ENCODE assay signal across 15 cellular contexts in the genomic region with DNA sequence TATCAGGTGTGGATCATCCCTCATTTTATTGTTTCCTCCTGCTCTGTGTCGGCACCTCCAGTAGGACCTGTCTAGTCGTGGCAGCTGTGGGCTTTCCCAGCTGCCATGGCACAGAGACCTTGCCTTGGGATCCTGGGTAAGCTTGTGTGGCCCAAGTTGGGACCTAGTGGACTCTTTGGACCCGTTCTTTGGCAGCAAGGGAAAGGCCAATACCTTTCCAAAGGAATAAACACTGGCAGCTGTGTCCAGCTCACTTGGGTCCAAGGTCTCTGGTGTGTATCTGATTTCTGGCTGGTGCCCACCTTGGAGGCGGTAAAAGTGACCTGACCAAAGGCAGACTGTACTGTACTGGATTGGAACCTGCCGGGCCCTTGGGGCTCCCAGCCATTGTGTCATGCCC. TPM values are rescaled to one million over a fixed set of nuclear protein-coding genes. Genes with fewer than 3 reads are reported as not detected.
DNase-seq lines count a peak whose midpoint lies in the region; ATAC-seq, FAIRE-seq and TF ChIP-seq lines count a peak whose summit lies in the region.
"Had no signal": no experiment of that assay in that cellular context is flagged by ENCODE, and none has a peak within 500 bp of the region (broad histone marks: within the 10 kb centered on the region; RNA-seq: fewer than 3 reads in every experiment).

No MANE protein-coding gene starts in this region.

- H2BK12ac ChIP-seq in neuronal stem cell (ENCODE audit: low read length) = no peak overlapping the region

- CTCF ChIA-PET in HepG2 (lab: Yijun Ruan, JAX; ENCODE audit: low intra/inter-chr PET ratio, low total read pairs) (no interaction called here), OCI-LY7 (lab: Charles Lee; ENCODE audit: unreplicated experiment) (no interaction called here)

- DNase-seq in body of pancreas (peak; percentile 57 to 84 (median 80)), HepG2 (ENCODE audit: low spot score) (no peak), neuronal stem cell (ENCODE audit: low spot score) (no peak), lower leg skin (ENCODE audit: low spot score in 2 of 2) (no peak), spleen (no peak), OCI-LY7 (ENCODE audit: low spot score) (no peak)
- DNase-seq in stimulated activated effector memory CD8-positive, alpha-beta T cell treated with anti-CD3 and anti-CD28 coated beads, Interleukin-12 subunit alpha, Interleukin-12 subunit beta, amount 100 ng/mL, for 72 hours (ENCODE audit: low spot score in 2 of 2) = no peak
- DNase-seq: Calu3; CD8-positive, alpha-beta T cell; DMS79 treated with DMSO at 0.1 percent for 48 hours; GF-D8; H9 had no signal

- no peak overlapping the region for H2BK120ac ChIP-seq in neuronal stem cell (ENCODE audit: low read depth, low read length)

- H4K20me1 ChIP-seq in HepG2 (ENCODE audit: insufficient read depth, low read length) (0 out of 2 replicates have a peak, but pooled peaks cover 4% of the 10 kb centered on the region), OCI-LY7 (ENCODE audit: insufficient read depth, low read length) (no peaks in the 10 kb centered on the region)

- in situ Hi-C loops in HepG2 (cut with HindIII; ENCODE audit: extremely low pct_ligation_motif_present, low pct_unique_long_range_greater_than_20kb) = no loop called here

- H3K4me1 ChIP-seq in body of pancreas (peaks cover 42% of the 10 kb centered on the region), HepG2 (ENCODE audit: insufficient read depth, low read length) (peaks cover 12% of the 10 kb centered on the region), neuronal stem cell (ENCODE audit: control insufficient read depth in 2 of 2, insufficient read depth in 1 of 2, low read depth in 1 of 2, low read length in 2 of 2) (peaks cover 0 to 3% of the 10 kb centered on the region in 2 donors), spleen (peaks cover 0 to 14% (median 0%) of the 10 kb centered on the region in 6 donors), OCI-LY7 (ENCODE audit: insufficient read depth, low read length, poor library complexity, severe bottlenecking) (no peaks in the 10 kb centered on the region)

- H3K27ac ChIP-seq in body of pancreas = peak overlapping the region; percentile 13 to 74 (median 44)
- H3K27ac ChIP-seq in HepG2 (ENCODE audit: extremely low read length, insufficient read depth, low read length) = peak overlapping the region; percentile 15
- H3K27ac ChIP-seq in neuronal stem cell (replicated peaks; ENCODE audit: low read length) = no peak overlapping the region
- peak overlapping the region in 1 of 8 donors; percentile 21 for H3K27ac ChIP-seq in spleen
- no peak overlapping the region for H3K27ac ChIP-seq in OCI-LY7 (ENCODE audit: low read depth, low read length, poor library complexity, severe bottlenecking)
- H3K27ac ChIP-seq: BLaER1 treated with 17β-estradiol and CSF1 and Interleukin-3, amounts not matched to agents 10 nM and 100 nM had no signal

- peak overlapping the region; percentile 57 for H3K18ac ChIP-seq in neuronal stem cell (ENCODE audit: low read length)

- POLR2A ChIA-PET in HepG2 (lab: Yijun Ruan, JAX) = no interaction called here
- POLR2A ChIA-PET in OCI-LY7 (lab: Charles Lee) = no interaction called here

- no peak overlapping the region for H3K4me3 ChIP-seq in body of pancreas
- no peak overlapping the region for H3K4me3 ChIP-seq in HepG2 (replicated peaks in 1 of 3; ENCODE audit: insufficient read depth in 1 of 3, low read depth in 2 of 3, low read length in 3 of 3)
- no peak overlapping the region for H3K4me3 ChIP-seq in neuronal stem cell (ENCODE audit: low read length in 2 of 2)
- H3K4me3 ChIP-seq in lower leg skin (ENCODE audit: low read depth, poor library complexity, severe bottlenecking) = no peak overlapping the region
- H3K4me3 ChIP-seq in spleen = no peak overlapping the region
- no peak overlapping the region for H3K4me3 ChIP-seq in OCI-LY7 (ENCODE audit: low read depth, low read length, poor library complexity, severe bottlenecking)
- H3K4me3 ChIP-seq: BLaER1 treated with 17β-estradiol and CSF1 and Interleukin-3, amounts not matched to agents 10 nM and 100 nM had no signal

- no peak for TF ChIP-seq CTCF in body of pancreas (IDR thresholded peaks at IDR 0.05)
- TF ChIP-seq CTCF in HepG2 (CRISPR knock-in tag; IDR thresholded peaks at IDR 0.05) = no peak
- TF ChIP-seq CTCF in lower leg skin (IDR thresholded peaks at IDR 0.05) = no peak
- TF ChIP-seq CTCF in spleen (IDR thresholded peaks at IDR 0.05 in 8 of 11, conservative IDR thresholded peaks at IDR 0.05 in 3 of 11) = no peak
- no peak for TF ChIP-seq CTCF in OCI-LY7 (conservative IDR thresholded peaks at IDR 0.05; ENCODE audit: low read length)

- H3K27me3 ChIP-seq in body of pancreas = no peaks in the 10 kb centered on the region
- no peaks in the 10 kb centered on the region for H3K27me3 ChIP-seq in HepG2 (ENCODE audit: control insufficient read depth in 1 of 2, insufficient read depth in 2 of 2, low read length in 2 of 2)
- H3K27me3 ChIP-seq in neuronal stem cell (ENCODE audit: control insufficient read depth in 3 of 3, insufficient read depth in 3 of 3, low read depth in 1 of 3, low read length in 3 of 3) = no peaks in the 10 kb centered on the region
- no peaks in the 10 kb centered on the region for H3K27me3 ChIP-seq in spleen (replicated peaks in 1 of 7)
- H3K27me3 ChIP-seq: BLaER1 treated with 17β-estradiol and CSF1 and Interleukin-3, amounts not matched to agents 10 nM and 100 nM had no signal

- H4K91ac ChIP-seq in neuronal stem cell (ENCODE audit: low read depth, low read length, poor library complexity) = no peak overlapping the region

- FAIRE-seq in HepG2 (lab: Jason Lieb, UNC) = no peak
- FAIRE-seq: H1 had no signal

- peaks cover 7% of the 10 kb centered on the region for H3K79me1 ChIP-seq in neuronal stem cell (ENCODE audit: low read depth, low read length)

- no peak overlapping the region for H3K23ac ChIP-seq in neuronal stem cell (ENCODE audit: low read depth, low read length, poor library complexity)

- ATAC-seq in body of pancreas = peak; percentile 82
- ATAC-seq in HepG2 = peak; percentile 66
- no peak for ATAC-seq in stimulated activated effector memory CD8-positive, alpha-beta T cell treated with anti-CD3 and anti-CD28 coated beads, Interleukin-12 subunit alpha, Interleukin-12 subunit beta, amount 100 ng/mL, for 72 hours
- ATAC-seq: CD8-positive, alpha-beta T cell had no signal

- H2AFZ ChIP-seq in HepG2 (ENCODE audit: low read length) (no peak overlapping the region), neuronal stem cell (ENCODE audit: low read length) (no peak overlapping the region), OCI-LY7 (ENCODE audit: low read length) (no peak overlapping the region)

- H3K27ac Mint-ChIP-seq in stimulated activated effector memory CD8-positive, alpha-beta T cell treated with anti-CD3 and anti-CD28 coated beads, Interleukin-12 subunit alpha, Interleukin-12 subunit beta, amount 100 ng/mL, for 72 hours = peak overlapping the region; percentile 8
- H3K27ac Mint-ChIP-seq: B cell; CD8-positive, alpha-beta T cell had no signal

- no peak overlapping the region for H3K4ac ChIP-seq in neuronal stem cell (ENCODE audit: low read length)

- 39 to 47% methylated on average over 2 to 5 of the region's 5 CpGs for WGBS in body of pancreas, 2 donors
- WGBS in HepG2 (ENCODE audit: low lambda C conversion rate) = 84% methylated on average over 4 of the region's 5 CpGs
- WGBS in neuronal stem cell (ENCODE audit: extremely low coverage in 2 of 2, insufficient read length in 2 of 2, insufficient replicate concordance in 1 of 2), 2 donors = no CpG with 5 or more reads among the region's 5 CpGs
- 93 to 97% methylated on average over 5 of the region's 5 CpGs for WGBS in lower leg skin, 2 donors
- WGBS in spleen, 5 donors = 93 to 100% (median 95%) methylated on average over 4 to 5 of the region's 5 CpGs

- H3K4me2 ChIP-seq in HepG2 (ENCODE audit: low read depth, low read length) = no peak overlapping the region
- no peak overlapping the region for H3K4me2 ChIP-seq in neuronal stem cell (ENCODE audit: insufficient read depth, low read length, poor library complexity, severe bottlenecking)
- H3K4me2 ChIP-seq in OCI-LY7 (ENCODE audit: low read length) = no peak overlapping the region

- H3K4me1 Mint-ChIP-seq in stimulated activated effector memory CD8-positive, alpha-beta T cell treated with anti-CD3 and anti-CD28 coated beads, Interleukin-12 subunit alpha, Interleukin-12 subunit beta, amount 100 ng/mL, for 72 hours = peaks cover 43% of the 10 kb centered on the region
- H3K4me1 Mint-ChIP-seq: B cell, H9 had no signal

- no peak overlapping the region for H4K8ac ChIP-seq in neuronal stem cell (ENCODE audit: low read depth, low read length)

- TF ChIP-seq EP300 in HepG2 (IDR thresholded peaks at IDR 0.05; ENCODE audit: low read depth in 2 of 2, low read length in 2 of 2) = no peak
- TF ChIP-seq EP300 in HepG2 (CRISPR knock-in tag; IDR thresholded peaks at IDR 0.05; ENCODE audit: borderline replicate concordance) = no peak

- no peaks in the 10 kb centered on the region for H3K9me2 ChIP-seq in OCI-LY7 (ENCODE audit: insufficient read depth, low read length)

- H3K79me2 ChIP-seq in HepG2 (ENCODE audit: insufficient read depth, low read length) (peaks cover 10% of the 10 kb centered on the region), OCI-LY7 (ENCODE audit: insufficient read depth, low read depth, low read length) (no peaks in the 10 kb centered on the region)

- H3K9me3 ChIP-seq in body of pancreas (no peaks in the 10 kb centered on the region), HepG2 (ENCODE audit: low read length) (no peaks in the 10 kb centered on the region), neuronal stem cell (replicated peaks in 1 of 2; ENCODE audit: control insufficient read depth in 2 of 2, insufficient read depth in 1 of 2, low read depth in 1 of 2, low read length in 2 of 2) (no peaks in the 10 kb centered on the region), spleen (no peaks in the 10 kb centered on the region), OCI-LY7 (ENCODE audit: low read length) (no peaks in the 10 kb centered on the region)
- H3K9me3 ChIP-seq: BLaER1 treated with 17β-estradiol and CSF1 and Interleukin-3, amounts not matched to agents 10 nM and 100 nM had no signal

- intact Hi-C loops in body of pancreas (cut with DNase I) = no loop called here
- intact Hi-C loops in HepG2 (cut with micrococcal nuclease; ENCODE audit: unreplicated experiment) = no loop called here
- intact Hi-C loops in lower leg skin (cut with DNase I; ENCODE audit: low total_unique reads) = no loop called here
- intact Hi-C loops in spleen (cut with DNase I; ENCODE audit: low total_unique reads) = no loop called here
- intact Hi-C loops in OCI-LY7 (cut with micrococcal nuclease; ENCODE audit: unreplicated experiment) = no loop called here

- no peak overlapping the region for H3K14ac ChIP-seq in neuronal stem cell (ENCODE audit: low read length)

- no peak overlapping the region for H2AK5ac ChIP-seq in neuronal stem cell (ENCODE audit: low read depth, low read length)

- no peak overlapping the region for H2BK15ac ChIP-seq in neuronal stem cell (ENCODE audit: low read length)

- H3K4me3 Mint-ChIP-seq in stimulated activated effector memory CD8-positive, alpha-beta T cell treated with anti-CD3 and anti-CD28 coated beads, Interleukin-12 subunit alpha, Interleukin-12 subunit beta, amount 100 ng/mL, for 72 hours = no peak overlapping the region
- H3K4me3 Mint-ChIP-seq: B cell; CD8-positive, alpha-beta T cell; H9 had no signal

- TF ChIP-seq POLR2A in body of pancreas (IDR thresholded peaks at IDR 0.05) (no peak), HepG2 (IDR thresholded peaks at IDR 0.05; ENCODE audit: insufficient read depth in 1 of 2, low read depth in 2 of 2, low read length in 2 of 2) (no peak), lower leg skin (IDR thresholded peaks at IDR 0.05) (no peak), spleen (IDR thresholded peaks at IDR 0.05) (no peak)

- BruUV-seq in HepG2 (replicated peaks; lab: Mats Ljungman, UMichigan) = no TSS peak
- no TSS peak for BruUV-seq in OCI-LY7 (replicated peaks; lab: Mats Ljungman, UMichigan)

- H2BK5ac ChIP-seq in neuronal stem cell (ENCODE audit: low read length) = no peak overlapping the region

- no peak for TF ChIP-seq RAD21 in HepG2 (CRISPR knock-in tag; IDR thresholded peaks at IDR 0.05)

- H3K9me3 Mint-ChIP-seq in stimulated activated effector memory CD8-positive, alpha-beta T cell treated with anti-CD3 and anti-CD28 coated beads, Interleukin-12 subunit alpha, Interleukin-12 subunit beta, amount 100 ng/mL, for 72 hours = no peaks in the 10 kb centered on the region
- H3K9me3 Mint-ChIP-seq: CD8-positive, alpha-beta T cell; H9 had no signal

- peaks cover 20% of the 10 kb centered on the region for H3K36me3 Mint-ChIP-seq in stimulated activated effector memory CD8-positive, alpha-beta T cell treated with anti-CD3 and anti-CD28 coated beads, Interleukin-12 subunit alpha, Interleukin-12 subunit beta, amount 100 ng/mL, for 72 hours

- H3K9ac ChIP-seq in HepG2 (ENCODE audit: insufficient read depth, low read depth, low read length) (no peak overlapping the region), neuronal stem cell (ENCODE audit: low read depth, low read length, poor library complexity) (no peak overlapping the region)
- H3K9ac ChIP-seq: BLaER1 treated with 17β-estradiol and CSF1 and Interleukin-3, amounts not matched to agents 10 nM and 100 nM had no signal

- H3K36me3 ChIP-seq in body of pancreas (replicated peaks in 1 of 2; ENCODE audit: insufficient read depth in 1 of 2, low read depth in 2 of 2) (no peaks in the 10 kb centered on the region), HepG2 (replicated peaks in 1 of 2; ENCODE audit: control insufficient read depth in 1 of 2, insufficient read depth in 2 of 2, low read length in 2 of 2) (peaks cover 5 to 14% of the 10 kb centered on the region in 2 experiments; a peak in 2 of 5 replicates), neuronal stem cell (replicated peaks in 1 of 2; ENCODE audit: control insufficient read depth in 2 of 2, insufficient read depth in 2 of 2, low read length in 2 of 2) (peaks cover 2 to 59% of the 10 kb centered on the region in 2 donors), spleen (peaks cover 0 to 60% (median 2%) of the 10 kb centered on the region in 6 donors), OCI-LY7 (ENCODE audit: insufficient read depth, low read length) (peaks cover 10% of the 10 kb centered on the region)

RNA-seq across cellular contexts. Expression of a gene that starts 21.8 kb away (rescaled TPM):
- 10 to 100 TPM; 28.5 to 44.2 TPM for total RNA-seq in body of pancreas
- 14.3 and 18.5 TPM in 2 replicates for total RNA-seq in HepG2 (2016; rRNA removed; fragmentation: Illumina TruSeq; extraction: Trizol)
- 10.2 and 10.8 TPM in 2 replicates for total RNA-seq in HepG2 (2016; cell fraction: cytosol; rRNA removed; fragmentation: Illumina TruSeq; extraction: Trizol; ENCODE audit: low read depth)
- total RNA-seq in HepG2 (2016; cell fraction: insoluble cytoplasmic fraction; rRNA removed; fragmentation: Illumina TruSeq; extraction: Trizol) = 13.5 and 16.4 TPM in 2 replicates
- 12.6 and 13.7 TPM in 2 replicates for total RNA-seq in HepG2 (2016; cell fraction: membrane; rRNA removed; fragmentation: Illumina TruSeq; extraction: Trizol)
- total RNA-seq in HepG2 (2016; cell fraction: nucleus; rRNA removed; fragmentation: Illumina TruSeq; extraction: Trizol) = 25.8 and 30.7 TPM in 2 replicates
- 37.6 and 39.6 TPM in 2 replicates for polyA plus RNA-seq in HepG2 (2011; rRNA removed)
- polyA plus RNA-seq in HepG2 (2011; cell fraction: cytosol; rRNA removed) = 16.3 and 17.3 TPM in 2 replicates
- polyA plus RNA-seq in HepG2 (2011; cell fraction: nucleus; rRNA removed) = 116 and 124 TPM in 2 replicates
- polyA plus RNA-seq in HepG2 (2012) = 21.3 and 25.5 TPM in 2 replicates
- polyA plus RNA-seq in HepG2 (2016; cell fraction: cytosol; fragmentation: Illumina TruSeq; extraction: Trizol; ENCODE audit: low read depth) = 2.1 and 2.2 TPM in 2 replicates
- 13.0 and 14.5 TPM in 2 replicates for polyA plus RNA-seq in HepG2 (2016; cell fraction: insoluble cytoplasmic fraction; fragmentation: Illumina TruSeq; extraction: Trizol; ENCODE audit: low read depth)
- polyA plus RNA-seq in HepG2 (2016; cell fraction: membrane; fragmentation: Illumina TruSeq; extraction: Trizol; ENCODE audit: low read depth) = 3.5 and 5.2 TPM in 2 replicates
- polyA plus RNA-seq in HepG2 (2016; cell fraction: nucleus; fragmentation: Illumina TruSeq; extraction: Trizol; ENCODE audit: insufficient read depth, low read depth) = 63.2 and 73.6 TPM in 2 replicates
- polyA minus RNA-seq in HepG2 (2011; rRNA and poly(A)+ RNA removed; ENCODE audit: low replicate concordance) = 62.8 and 78.2 TPM in 2 replicates
- 14.9 and 16.2 TPM in 2 replicates for polyA minus RNA-seq in HepG2 (2011; cell fraction: cytosol; rRNA and poly(A)+ RNA removed)
- 89.9 and 90.4 TPM in 2 replicates for polyA minus RNA-seq in HepG2 (2011; cell fraction: nucleus; rRNA and poly(A)+ RNA removed)
- 24.0 TPM for polyA plus RNA-seq in neuronal stem cell (2013, experiment 1 of 2)
- 24.5 TPM for polyA plus RNA-seq in neuronal stem cell (2013, experiment 2 of 2)
- 10 to 100 TPM; 37.3 to 77.8 (median 38.5) TPM for total RNA-seq in lower leg skin
- total RNA-seq in spleen = 10 to 100 TPM; 50.1 to 96.7 (median 68.6) TPM
- 10 to 100 TPM; 14.7 to 22.2 (median 22.1) TPM for polyA plus RNA-seq in spleen
- total RNA-seq in OCI-LY7 (2014; rRNA removed; shearing (Covaris generic)) = 27.9 and 30.2 TPM in 2 replicates
- 44.7 and 52.5 TPM in 2 replicates for total RNA-seq in OCI-LY7 (2022)

Comparison
In these comparisons a context has a peak if more than half of its experiments do, and no peak if none do; other contexts are left out.
1. DNase-seq: peak in body of pancreas (4 of 4); none in HepG2 (single experiment), neuronal stem cell (single experiment), stimulated activated effector memory CD8-positive, alpha-beta T cell treated with anti-CD3 and anti-CD28 coated beads, Interleukin-12 subunit alpha, Interleukin-12 subunit beta, amount 100 ng/mL, for 72 hours (0 of 2), lower leg skin (0 of 2), spleen (single experiment) and OCI-LY7 (single experiment).
2. H3K27ac ChIP-seq: peak in body of pancreas (4 of 4) and HepG2 (single experiment); none in neuronal stem cell (single experiment) and OCI-LY7 (single experiment).